Comparison of ENCODE assay signal across 8 cellular contexts in the genomic region with DNA sequence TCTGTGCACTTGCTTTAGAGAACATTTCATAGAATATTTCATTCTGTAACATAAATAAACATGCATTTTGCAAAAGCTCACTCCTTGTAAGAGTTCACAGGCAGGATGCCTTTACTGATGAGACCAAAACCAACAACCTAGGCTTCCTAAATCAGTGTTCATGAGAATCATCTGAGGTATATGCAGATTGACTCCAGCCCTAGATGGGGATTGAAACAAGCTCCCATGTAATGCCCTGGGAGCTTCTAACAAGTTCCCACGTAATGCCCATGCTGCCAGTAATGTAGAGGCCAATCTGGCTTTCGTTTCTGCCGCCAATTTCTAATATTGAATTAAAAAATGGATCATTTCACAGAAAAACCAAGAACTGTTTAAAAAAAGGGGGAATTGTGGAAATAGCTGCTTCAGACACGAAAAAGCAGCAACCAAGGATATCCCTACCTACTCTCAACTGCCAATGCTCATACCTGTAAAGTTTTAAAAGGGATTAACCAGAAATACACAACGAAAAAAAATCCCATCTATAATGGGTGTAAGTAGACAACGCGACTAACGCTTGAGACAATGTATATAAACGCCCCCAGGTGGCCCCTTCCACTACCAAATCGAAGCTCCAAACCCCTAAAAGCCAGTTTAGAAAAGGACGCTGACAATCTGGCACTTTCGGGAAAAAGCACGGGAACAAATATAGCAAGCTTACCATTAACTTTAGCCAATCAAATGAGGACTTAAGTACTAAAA.
DNase-seq lines count a peak whose midpoint lies in the region; ATAC-seq and TF ChIP-seq lines count a peak whose summit lies in the region.

No MANE protein-coding gene starts in this region.

- peak overlapping the region; percentile 62 for H3K27ac ChIP-seq in mesendoderm (ENCODE audit: low read depth, low read length)
- H3K27ac ChIP-seq in adrenal gland: no peak overlapping the region

- no peak overlapping the region for H3K23ac ChIP-seq in mesendoderm (ENCODE audit: low read length)

- ATAC-seq in Right ventricle myocardium superior (ENCODE audit: poor library complexity): no peak

- TF ChIP-seq POLR2A in adrenal gland (IDR thresholded peaks at IDR 0.05): no peak

- no peaks in the 10 kb centered on the region for H3K27me3 ChIP-seq in mesendoderm (ENCODE audit: insufficient read depth, low read length, poor library complexity)
- H3K27me3 ChIP-seq in adrenal gland: no peaks in the 10 kb centered on the region

- peak overlapping the region; percentile 99 for H3K9ac ChIP-seq in mesendoderm (ENCODE audit: low read length)

- WGBS in mesendoderm (ENCODE audit: extremely low coverage, insufficient coverage, low lambda C conversion rate): no CpG with 5 or more reads among the region's 13 CpGs
- 19 to 22% (median 21%) methylated on average over 13 of the region's 13 CpGs for WGBS in adrenal gland, 4 donors

- H3K79me2 ChIP-seq in mesendoderm (ENCODE audit: control insufficient read depth, insufficient read depth, low read length): no peaks in the 10 kb centered on the region

- no peak overlapping the region for H4K5ac ChIP-seq in mesendoderm (ENCODE audit: low read length)

- no peak overlapping the region for H2BK5ac ChIP-seq in mesendoderm (ENCODE audit: low read length)

- H3K9me3 ChIP-seq in adrenal gland (replicated peaks in 1 of 3): no peaks in the 10 kb centered on the region

- no peak overlapping the region for H2AK5ac ChIP-seq in mesendoderm (ENCODE audit: low read length)

- H3K4me3 ChIP-seq in Jurkat, Clone E6-1 (ENCODE audit: low read length): peak overlapping the region; percentile 68
- H3K4me3 ChIP-seq in mesendoderm (ENCODE audit: low read length) (peak overlapping the region; percentile 92), adrenal gland (peak overlapping the region in 2 of 4 donors; percentile 1 to 49)

- H3K4ac ChIP-seq in mesendoderm (ENCODE audit: low read depth, low read length): peak overlapping the region; percentile 93

- TF ChIP-seq CTCF in adrenal gland (IDR thresholded peaks at IDR 0.05): no peak

- H3K4me1 ChIP-seq in mesendoderm (ENCODE audit: control insufficient read depth, low read depth, low read length): no peaks in the 10 kb centered on the region
- H3K4me1 ChIP-seq in adrenal gland (replicated peaks in 1 of 2): peaks cover 7 to 10% of the 10 kb centered on the region in 2 donors

- H3K56ac ChIP-seq in mesendoderm (ENCODE audit: low read length): peak overlapping the region; percentile 97

- H3K36me3 ChIP-seq in mesendoderm (ENCODE audit: control insufficient read depth, insufficient read depth, low read length): no peaks in the 10 kb centered on the region
- no peaks in the 10 kb centered on the region for H3K36me3 ChIP-seq in adrenal gland (replicated peaks in 1 of 2)

- H3K18ac ChIP-seq in mesendoderm (ENCODE audit: low read length): peak overlapping the region; percentile 80

- no peaks in the 10 kb centered on the region for H3K79me1 ChIP-seq in mesendoderm (ENCODE audit: low read length)

- peak overlapping the region; percentile 45 for H3K4me2 ChIP-seq in mesendoderm (ENCODE audit: low read length)

- no peak overlapping the region for H2BK15ac ChIP-seq in mesendoderm (replicated peaks; ENCODE audit: low read depth)

- no peak overlapping the region for H2BK120ac ChIP-seq in mesendoderm (ENCODE audit: low read depth, low read length)

- DNase-seq in EL (peak; percentile 69), mesendoderm (no peak), adrenal gland (no peak), posterior vena cava (ENCODE audit: low spot score) (no peak), Right ventricle myocardium superior (no peak), posterior cingulate gyrus (no peak)
- DNase-seq in Jurkat, Clone E6-1 (ENCODE audit: low read depth, low spot score): peak; percentile 75
- DNase-seq in activated CD4-positive, alpha-beta T cell treated with anti-CD3 and anti-CD28 coated beads, Interleukin-2, amount 50 U/mL, for 48 hours: peak; percentile 20 to 39

- H4K8ac ChIP-seq in mesendoderm (ENCODE audit: low read depth, low read length): peak overlapping the region; percentile 77

- intact Hi-C loops in adrenal gland (cut with DNase I) (no loop called here), posterior vena cava (cut with DNase I) (no loop called here), Right ventricle myocardium superior (cut with DNase I) (no loop called here), posterior cingulate gyrus (cut with DNase I) (loop anchor here (5.0 kb wide), 1 partner anchor 38 kb away; a partner anchor contains a TSS)

Comparison
In these comparisons a context has a peak if more than half of its experiments do, and no peak if none do; other contexts are left out.
1. DNase-seq: peak in EL (single experiment), Jurkat, Clone E6-1 (single experiment) and activated CD4-positive, alpha-beta T cell treated with anti-CD3 and anti-CD28 coated beads, Interleukin-2, amount 50 U/mL, for 48 hours (2 of 2); none in mesendoderm (single experiment), adrenal gland (0 of 7), posterior vena cava (single experiment), Right ventricle myocardium superior (single experiment) and posterior cingulate gyrus (0 of 10).